Comparison of ENCODE assay signal across 9 cellular contexts in the genomic region with DNA sequence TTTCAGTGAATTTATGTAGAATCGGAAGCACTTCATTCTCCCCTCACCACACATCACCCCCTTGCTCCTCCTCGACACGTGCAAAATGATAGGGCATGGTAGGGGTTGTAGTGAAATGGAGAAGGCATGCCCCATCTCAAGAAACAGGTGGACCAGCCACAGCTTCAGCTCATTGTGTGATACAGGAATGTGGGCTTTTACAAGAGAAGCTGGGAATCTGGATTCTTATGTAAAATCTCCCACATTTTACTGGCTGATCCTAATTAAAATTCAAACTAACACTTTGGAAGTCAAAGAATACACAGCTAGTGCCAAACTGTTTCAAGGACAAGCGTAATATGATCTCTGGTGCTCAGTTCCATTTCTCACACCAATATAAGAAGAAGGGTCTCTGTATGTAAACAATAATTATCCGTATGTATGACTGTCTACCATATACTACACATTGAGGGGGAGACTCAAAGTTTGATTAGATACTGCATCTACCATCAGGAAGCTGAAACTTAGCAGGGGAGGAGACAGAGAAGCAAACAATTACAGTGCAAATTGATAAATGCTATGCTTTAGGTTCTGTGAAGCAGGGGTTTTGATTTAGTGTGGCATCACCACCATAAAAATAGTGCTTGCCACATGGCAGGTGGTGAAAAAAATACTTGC. TPM values are rescaled to one million over a fixed set of nuclear protein-coding genes. Genes with fewer than 3 reads are reported as not detected.
A peak's percentile ranks its signal among the peaks of the same experiment; 100 is the strongest.
DNase-seq lines count a peak whose midpoint lies in the region; ATAC-seq and TF ChIP-seq lines count a peak whose summit lies in the region.
"Had no signal": no experiment of that assay in that cellular context is flagged by ENCODE, and none has a peak within 500 bp of the region (broad histone marks: within the 10 kb centered on the region; RNA-seq: fewer than 3 reads in every experiment).

No MANE protein-coding gene starts in this region.

- no peaks in the 10 kb centered on the region for H3K9me3 ChIP-seq in DND-41 (ENCODE audit: insufficient read depth, low read length, severe bottlenecking)
- no peaks in the 10 kb centered on the region for H3K9me3 ChIP-seq in KOPT-K1 (ENCODE audit: insufficient read depth, low read length, poor library complexity, severe bottlenecking)
- no peaks in the 10 kb centered on the region for H3K9me3 ChIP-seq in hepatocyte (ENCODE audit: low read depth)

- H3K4me1 ChIP-seq in DND-41 (ENCODE audit: insufficient read depth, low read length) (peaks cover 18% of the 10 kb centered on the region), hepatocyte (ENCODE audit: insufficient read depth) (no peaks in the 10 kb centered on the region)

- peak; percentile 39; the same call in 2 of the 3 replicates for ATAC-seq in DND-41 (ENCODE audit: insufficient read depth, low read depth)
- peak; percentile 16 for ATAC-seq in GM21723 (IDR thresholded peaks at IDR 0.05; ENCODE audit: unreplicated experiment)

- H3K79me2 ChIP-seq in DND-41 (ENCODE audit: insufficient read depth, low read length) (no peaks in the 10 kb centered on the region), hepatocyte (no peaks in the 10 kb centered on the region)

- H3K9ac ChIP-seq in DND-41 (ENCODE audit: low read depth, low read length) = peak overlapping the region; percentile 38

- H3K27ac ChIP-seq in DND-41 (ENCODE audit: low read length) (peak overlapping the region; percentile 67), KOPT-K1 (ENCODE audit: low read depth, low read length, poor library complexity, severe bottlenecking) (peak overlapping the region; percentile 76), hepatocyte (peak overlapping the region; percentile 39)

- no peaks in the 10 kb centered on the region for H3K36me3 ChIP-seq in DND-41 (ENCODE audit: insufficient read depth, low read length)
- peaks cover 35% of the 10 kb centered on the region for H3K36me3 ChIP-seq in KOPT-K1 (ENCODE audit: insufficient read depth, low read length)
- H3K36me3 ChIP-seq in hepatocyte (replicated peaks; ENCODE audit: insufficient read depth, low read depth) = no peaks in the 10 kb centered on the region

- no peaks in the 10 kb centered on the region for H3K9me2 ChIP-seq in hepatocyte (replicated peaks; ENCODE audit: insufficient read depth)

- TF ChIP-seq CTCF in DND-41 (IDR thresholded peaks at IDR 0.05; ENCODE audit: borderline replicate concordance, extremely low read depth, low read length, poor library complexity, severe bottlenecking) (no peak), hepatocyte (IDR thresholded peaks at IDR 0.05; ENCODE audit: poor library complexity) (no peak)

- H4K20me1 ChIP-seq in DND-41 (ENCODE audit: insufficient read depth, low read length) (no peaks in the 10 kb centered on the region), hepatocyte (ENCODE audit: insufficient read depth, poor library complexity, severe bottlenecking) (no peaks in the 10 kb centered on the region)

- no peak for DNase-seq in DND-41
- no peak for DNase-seq in hepatocyte (ENCODE audit: low spot score)
- no peak for DNase-seq in NCI-H146 (lab: John Stamatoyannopoulos, UW)
- no peak for DNase-seq in hepatic stellate cell (ENCODE audit: low spot score)
- no peak for DNase-seq in dedifferentiated amniotic fluid mesenchymal stem cell (ENCODE audit: extremely low spot score)
- no peak for DNase-seq in NCI-H2107 (lab: John Stamatoyannopoulos, UW)

- H3K27me3 ChIP-seq in DND-41 (ENCODE audit: insufficient read depth, low read length, poor library complexity) = no peaks in the 10 kb centered on the region
- no peaks in the 10 kb centered on the region for H3K27me3 ChIP-seq in hepatocyte

- WGBS in hepatocyte (ENCODE audit: low lambda C conversion rate, missing lambda C conversion rate) = 58% methylated on average over 5 of the region's 5 CpGs

- H3K4me3 ChIP-seq in DND-41 (ENCODE audit: low read depth in 1 of 2, low read length in 2 of 2) (peak overlapping the region in 1 of 2 experiments; percentile 39; a peak in 2 of 4 replicates), hepatocyte (no peak overlapping the region)

- H2AFZ ChIP-seq in DND-41 (ENCODE audit: low read depth, low read length) (peak overlapping the region; percentile 85), hepatocyte (no peak overlapping the region)

- H3K4me2 ChIP-seq in DND-41 (ENCODE audit: insufficient read depth, low read length) = peak overlapping the region; percentile 64
- peak overlapping the region; percentile 57 for H3K4me2 ChIP-seq in hepatocyte

RNA-seq across cellular contexts. Expression of gene KIAA0408, which starts 24.3 kb away (rescaled TPM):
- 6.4 and 7.4 TPM in 2 replicates for total RNA-seq in hepatocyte
- 1.8 and 2.1 TPM in 2 replicates for polyA plus RNA-seq in hepatocyte
- total RNA-seq: pulmonary artery endothelial cell had no signal
